Comparison of ENCODE assay signal across 23 cellular contexts in genomic region chr19:51078104-51078503, GRCh38. TPM values are rescaled to one million over a fixed set of nuclear protein-coding genes. Genes with fewer than 3 reads are reported as not detected.
A peak's percentile ranks its signal among the peaks of the same experiment; 100 is the strongest.
DNase-seq lines count a peak whose midpoint lies in the region; ATAC-seq, FAIRE-seq and TF ChIP-seq lines count a peak whose summit lies in the region.
"Had no signal": no experiment of that assay in that cellular context is flagged by ENCODE, and none has a peak within 500 bp of the region (broad histone marks: within the 10 kb centered on the region; RNA-seq: fewer than 3 reads in every experiment).

No MANE protein-coding gene starts in this region.

- FAIRE-seq in A549 (lab: Jason Lieb, UNC) (no peak), HepG2 (lab: Jason Lieb, UNC) (no peak)
- FAIRE-seq: GM12891, H54 had no signal

- H3F3A ChIP-seq in MM.1S (ENCODE audit: insufficient read depth, low read length): no peaks in the 10 kb centered on the region

- ATAC-seq in A549 (peak; percentile 51 to 60; a peak in 5 of 6 replicates), Panc1 (0 out of 2 replicates have a peak, but pooled peaks have one; percentile 51), HepG2 (peak; percentile 48; the same call in 2 of the 3 replicates), upper lobe of right lung (peak; percentile 40)

- H3K9me2 ChIP-seq in MM.1S (replicated peaks; ENCODE audit: insufficient read depth, low read length): no peaks in the 10 kb centered on the region

- H3K27ac ChIP-seq in A549 (no peak overlapping the region), Panc1 (ENCODE audit: low read length) (no peak overlapping the region), HepG2 (ENCODE audit: extremely low read length, insufficient read depth, low read length) (no peak overlapping the region), upper lobe of right lung (no peak overlapping the region), MM.1S (ENCODE audit: low read length) (no peak overlapping the region), mammary epithelial cell (ENCODE audit: insufficient read depth, low read depth, low read length) (no peak overlapping the region)

- no peak overlapping the region for H2AFZ ChIP-seq in HepG2 (ENCODE audit: low read length)
- H2AFZ ChIP-seq in MM.1S (ENCODE audit: low read length): no peak overlapping the region
- no peak overlapping the region for H2AFZ ChIP-seq in mammary epithelial cell (ENCODE audit: low read depth, low read length)

- H3K36me3 ChIP-seq in Panc1 (ENCODE audit: control insufficient read depth, insufficient read depth, low read length) (no peaks in the 10 kb centered on the region), HepG2 (replicated peaks in 1 of 2; ENCODE audit: control insufficient read depth in 1 of 2, insufficient read depth in 2 of 2, low read length in 2 of 2) (no peaks in the 10 kb centered on the region), upper lobe of right lung (no peaks in the 10 kb centered on the region), MM.1S (replicated peaks; ENCODE audit: insufficient read depth, low read length) (no peaks in the 10 kb centered on the region), mammary epithelial cell (ENCODE audit: insufficient read depth, low read length) (no peaks in the 10 kb centered on the region)

- CTCF ChIA-PET in A549 (lab: Yijun Ruan, JAX): no interaction called here
- CTCF ChIA-PET in Panc1 (lab: Charles Lee): interaction anchor here (0.6 kb wide), 1 partner anchor 10 kb away, joined by 4 read pairs; no protein-coding TSS in a partner anchor
- CTCF ChIA-PET in HepG2 (lab: Yijun Ruan, JAX; ENCODE audit: low intra/inter-chr PET ratio, low total read pairs): no interaction called here
- CTCF ChIA-PET in mammary epithelial cell (lab: Charles Lee; ENCODE audit: low non-redundant PET): no interaction called here

- TF ChIP-seq RAD21 in A549 (conservative IDR thresholded peaks at IDR 0.05 in 1 of 2, IDR thresholded peaks at IDR 0.05 in 1 of 2): no peak
- TF ChIP-seq RAD21 in HepG2 (CRISPR knock-in tag; IDR thresholded peaks at IDR 0.05): no peak

- WGBS in A549 (ENCODE audit: missing lambda C conversion rate): 31% methylated on average over 6 of the region's 6 CpGs
- 6% methylated on average over 5 of the region's 6 CpGs for WGBS in HepG2 (ENCODE audit: low lambda C conversion rate)
- 66% methylated on average over 3 of the region's 6 CpGs for WGBS in mammary epithelial cell (ENCODE audit: low coverage, missing lambda C conversion rate)

- TF ChIP-seq POLR2A in A549 (IDR thresholded peaks at IDR 0.05; ENCODE audit: low read length): no peak
- TF ChIP-seq POLR2A in HepG2 (IDR thresholded peaks at IDR 0.05; ENCODE audit: insufficient read depth in 1 of 2, low read depth in 2 of 2, low read length in 2 of 2): no peak

- POLR2A ChIA-PET in A549 (lab: Yijun Ruan, JAX) (no interaction called here), Panc1 (lab: Charles Lee) (no interaction called here), HepG2 (lab: Yijun Ruan, JAX) (no interaction called here)

- TF ChIP-seq CTCF in A549 (IDR thresholded peaks at IDR 0.05): no peak
- TF ChIP-seq CTCF in Panc1 (IDR thresholded peaks at IDR 0.05): no peak
- TF ChIP-seq CTCF in HepG2 (CRISPR knock-in tag; IDR thresholded peaks at IDR 0.05): no peak
- no peak for TF ChIP-seq CTCF in upper lobe of right lung (IDR thresholded peaks at IDR 0.05)
- TF ChIP-seq CTCF in MM.1S (IDR thresholded peaks at IDR 0.05; ENCODE audit: low read length): no peak
- TF ChIP-seq CTCF in GM13977 (IDR thresholded peaks at IDR 0.05; ENCODE audit: extremely low read depth, insufficient read depth, missing control alignments): no peak
- TF ChIP-seq CTCF in mammary epithelial cell (conservative IDR thresholded peaks at IDR 0.05 in 1 of 2, IDR thresholded peaks at IDR 0.05 in 1 of 2; ENCODE audit: extremely low read depth in 1 of 2, insufficient read depth in 1 of 2, low read depth in 1 of 2, low read length in 2 of 2): no peak

- no peak for DNase-seq in A549 (ENCODE audit: low read depth in 1 of 2, low spot score in 1 of 2)
- DNase-seq in Panc1 (ENCODE audit: low read depth, low spot score): no peak
- no peak for DNase-seq in HepG2 (ENCODE audit: low spot score)
- no peak for DNase-seq in upper lobe of right lung
- DNase-seq in MM.1S: no peak
- no peak for DNase-seq in GM13977 (ENCODE audit: low spot score)
- no peak for DNase-seq in mammary epithelial cell
- DNase-seq: 8988T; C1 segment of cervical spinal cord; Calu3; CD4-positive, alpha-beta memory T cell; COR-L47; DMS53; DMS79 treated with DMSO at 0.1 percent for 48 hours; GF-D8; GOT3; HCEC 1CT had no signal

- BruUV-seq in Panc1 (replicated peaks; lab: Mats Ljungman, UMichigan) (no TSS peak), HepG2 (replicated peaks; lab: Mats Ljungman, UMichigan) (no TSS peak), mammary epithelial cell (replicated peaks; lab: Mats Ljungman, UMichigan) (no TSS peak)

- no peaks in the 10 kb centered on the region for H3K27me3 ChIP-seq in Panc1 (ENCODE audit: control insufficient read depth, insufficient read depth, low read length)
- peaks cover 0 to 19% of the 10 kb centered on the region in 2 experiments; a peak in 4 of 5 replicates for H3K27me3 ChIP-seq in HepG2 (ENCODE audit: control insufficient read depth in 1 of 2, insufficient read depth in 2 of 2, low read length in 2 of 2)
- peaks cover 6% of the 10 kb centered on the region for H3K27me3 ChIP-seq in upper lobe of right lung
- peaks cover 33% of the 10 kb centered on the region for H3K27me3 ChIP-seq in MM.1S (replicated peaks; ENCODE audit: insufficient read depth, low read length)
- no peaks in the 10 kb centered on the region for H3K27me3 ChIP-seq in mammary epithelial cell (ENCODE audit: insufficient read depth, low read length)

- in situ Hi-C loops in Panc1 (cut with HindIII; ENCODE audit: low pct_unique_long_range_greater_than_20kb, low sequenced_read_pairs): no loop called here
- in situ Hi-C loops in HepG2 (cut with HindIII; ENCODE audit: extremely low pct_ligation_motif_present, low pct_unique_long_range_greater_than_20kb): loop anchor here (25.0 kb wide), 1 partner anchor 141 kb away; no protein-coding TSS in a partner anchor
- in situ Hi-C loops in GM13977 (cut with MboI; ENCODE audit: low pct_unique_long_range_greater_than_20kb, low sequenced_read_pairs, unreplicated experiment): no loop called here
- in situ Hi-C loops in mammary epithelial cell (cut with MboI; ENCODE audit: low sequenced_read_pairs in 2 of 2): no loop called here

- H3K9ac ChIP-seq in HepG2 (ENCODE audit: insufficient read depth, low read depth, low read length) (no peak overlapping the region), MM.1S (ENCODE audit: low read length) (no peak overlapping the region), mammary epithelial cell (ENCODE audit: insufficient read depth, low read length) (no peak overlapping the region)

- H3K4me1 ChIP-seq in A549 (no peaks in the 10 kb centered on the region), Panc1 (ENCODE audit: control insufficient read depth, insufficient read depth, low read length) (no peaks in the 10 kb centered on the region), HepG2 (ENCODE audit: insufficient read depth, low read length) (no peaks in the 10 kb centered on the region), upper lobe of right lung (no peaks in the 10 kb centered on the region), MM.1S (ENCODE audit: low read length) (no peaks in the 10 kb centered on the region), mammary epithelial cell (ENCODE audit: insufficient read depth, low read length) (no peaks in the 10 kb centered on the region)

- H3K4me3 ChIP-seq in A549 (no peak overlapping the region), Panc1 (ENCODE audit: low read depth in 2 of 2, low read length in 2 of 2) (no peak overlapping the region), HepG2 (replicated peaks in 1 of 3; ENCODE audit: insufficient read depth in 1 of 3, low read depth in 2 of 3, low read length in 3 of 3) (no peak overlapping the region), upper lobe of right lung (no peak overlapping the region), MM.1S (ENCODE audit: low read length) (no peak overlapping the region), mammary epithelial cell (replicated peaks in 1 of 3; ENCODE audit: insufficient read depth in 1 of 3, low read depth in 2 of 3, low read length in 3 of 3) (no peak overlapping the region)

- dilution Hi-C loops in mammary epithelial cell (cut with HindIII; ENCODE audit: low sequenced_read_pairs): no loop called here

- TF ChIP-seq EP300 in A549 (IDR thresholded peaks at IDR 0.05) (no peak), HepG2 (IDR thresholded peaks at IDR 0.05; ENCODE audit: low read depth in 2 of 2, low read length in 2 of 2) (no peak), HepG2 (CRISPR knock-in tag; IDR thresholded peaks at IDR 0.05; ENCODE audit: borderline replicate concordance) (no peak)

- H3K79me2 ChIP-seq in HepG2 (ENCODE audit: insufficient read depth, low read length) (no peaks in the 10 kb centered on the region), MM.1S (ENCODE audit: low read length) (no peaks in the 10 kb centered on the region), mammary epithelial cell (ENCODE audit: insufficient read depth, low read length) (no peaks in the 10 kb centered on the region)

- H3K9me3 ChIP-seq in A549 (peaks cover 20% of the 10 kb centered on the region), Panc1 (ENCODE audit: control insufficient read depth, insufficient read depth, low read depth, low read length) (0 out of 2 replicates have a peak, but pooled peaks cover 4% of the 10 kb centered on the region), HepG2 (ENCODE audit: low read length) (peaks cover 11% of the 10 kb centered on the region; the same call in 1 of the 2 replicates), upper lobe of right lung (no peaks in the 10 kb centered on the region), MM.1S (replicated peaks; ENCODE audit: insufficient read depth, low read length) (no peaks in the 10 kb centered on the region), mammary epithelial cell (replicated peaks; ENCODE audit: insufficient read depth, low read length) (no peaks in the 10 kb centered on the region)

- H3K4me2 ChIP-seq in A549 (no peak overlapping the region), HepG2 (ENCODE audit: low read depth, low read length) (no peak overlapping the region), MM.1S (ENCODE audit: low read depth, low read length) (no peak overlapping the region), mammary epithelial cell (ENCODE audit: insufficient read depth, low read depth, low read length) (no peak overlapping the region)

- H4K20me1 ChIP-seq in HepG2 (ENCODE audit: insufficient read depth, low read length) (no peaks in the 10 kb centered on the region), MM.1S (ENCODE audit: insufficient read depth, low read length) (no peaks in the 10 kb centered on the region), mammary epithelial cell (ENCODE audit: insufficient read depth, low read length) (no peaks in the 10 kb centered on the region)

- intact Hi-C loops in Panc1 (cut with micrococcal nuclease; ENCODE audit: unreplicated experiment): no loop called here
- intact Hi-C loops in HepG2 (cut with micrococcal nuclease; ENCODE audit: unreplicated experiment): no loop called here
- intact Hi-C loops in upper lobe of right lung (cut with DNase I): no loop called here
- intact Hi-C loops in mammary epithelial cell (cut with micrococcal nuclease): no loop called here

RNA-seq across cellular contexts. Expression of gene KLK14, which starts 4.6 kb away (rescaled TPM):
- polyA plus RNA-seq in A549 (2011; rRNA removed) (0.14 and 0.22 TPM in 2 replicates), A549 (2017; fragmentation: RNase III; extraction: RNeasy Plus Mini Kit Qiagen cat#74134 plus additional on column Dnase treatment) (0.22 to 0.44 TPM in 2 of 3 replicates, not detected in the other), HepG2 (2011; rRNA removed) (not detected in 2 replicates), mammary epithelial cell (0.65 TPM)
- polyA plus RNA-seq in A549 (2012; cell fraction: cytosol; rRNA removed): 0.19 and 0.23 TPM in 2 replicates
- 1.1 and 2.8 TPM in 2 replicates for polyA plus RNA-seq in A549 (2012; cell fraction: nucleus; rRNA removed)
- polyA minus RNA-seq in A549 (2011; rRNA and poly(A)+ RNA removed): not detected in 2 replicates
- total RNA-seq in Panc1 (2021; ENCODE audit: unreplicated experiment) (not detected), HepG2 (2016; rRNA removed; fragmentation: Illumina TruSeq; extraction: Trizol) (not detected in 2 replicates), upper lobe of right lung (not detected), mammary epithelial cell (under 1 TPM; 0.50 to 0.80 TPM)
- not detected for polyA plus RNA-seq in Panc1 (2012; ENCODE audit: insufficient read length)
- not detected in 2 replicates for total RNA-seq in HepG2 (2016; cell fraction: cytosol; rRNA removed; fragmentation: Illumina TruSeq; extraction: Trizol; ENCODE audit: low read depth)
- not detected in 2 replicates for total RNA-seq in HepG2 (2016; cell fraction: insoluble cytoplasmic fraction; rRNA removed; fragmentation: Illumina TruSeq; extraction: Trizol)
- total RNA-seq in HepG2 (2016; cell fraction: membrane; rRNA removed; fragmentation: Illumina TruSeq; extraction: Trizol): not detected in 2 replicates
- not detected in 2 replicates for total RNA-seq in HepG2 (2016; cell fraction: nucleus; rRNA removed; fragmentation: Illumina TruSeq; extraction: Trizol)
- polyA plus RNA-seq in HepG2 (2011; cell fraction: cytosol; rRNA removed): not detected in 2 replicates
- polyA plus RNA-seq in HepG2 (2011; cell fraction: nucleus; rRNA removed): 0.16 and 0.53 TPM in 2 replicates
- not detected in 2 replicates for polyA plus RNA-seq in HepG2 (2012)
- polyA plus RNA-seq in HepG2 (2016; cell fraction: cytosol; fragmentation: Illumina TruSeq; extraction: Trizol; ENCODE audit: low read depth): not detected in 2 replicates
- polyA plus RNA-seq in HepG2 (2016; cell fraction: insoluble cytoplasmic fraction; fragmentation: Illumina TruSeq; extraction: Trizol; ENCODE audit: low read depth): not detected in 2 replicates
- not detected in 2 replicates for polyA plus RNA-seq in HepG2 (2016; cell fraction: membrane; fragmentation: Illumina TruSeq; extraction: Trizol; ENCODE audit: low read depth)
- not detected in 2 replicates for polyA plus RNA-seq in HepG2 (2016; cell fraction: nucleus; fragmentation: Illumina TruSeq; extraction: Trizol; ENCODE audit: insufficient read depth, low read depth)
- 0.40 TPM in 1 of 2 replicates, not detected in the other for polyA minus RNA-seq in HepG2 (2011; rRNA and poly(A)+ RNA removed; ENCODE audit: low replicate concordance)
- polyA minus RNA-seq in HepG2 (2011; cell fraction: cytosol; rRNA and poly(A)+ RNA removed): not detected in 2 replicates
- polyA minus RNA-seq in HepG2 (2011; cell fraction: nucleus; rRNA and poly(A)+ RNA removed): not detected in 2 replicates
- polyA minus RNA-seq in mammary epithelial cell: not detected
- total RNA-seq: Daoy, G401 had no signal
- polyA plus RNA-seq: CD4-positive, alpha-beta memory T cell had no signal

RNA-seq across cellular contexts. Expression of gene KLK13, which starts 13.2 kb away (rescaled TPM):
- polyA plus RNA-seq in A549 (2011; rRNA removed) (not detected in 2 replicates), A549 (2017; fragmentation: RNase III; extraction: RNeasy Plus Mini Kit Qiagen cat#74134 plus additional on column Dnase treatment) (0.09 TPM in 1 of 3 replicates, not detected in the others), HepG2 (2011; rRNA removed) (0.09 TPM in 1 of 2 replicates, not detected in the other), mammary epithelial cell (0.62 TPM)
- polyA plus RNA-seq in A549 (2012; cell fraction: cytosol; rRNA removed): 0.07 TPM in 1 of 2 replicates, not detected in the other
- not detected in 2 replicates for polyA plus RNA-seq in A549 (2012; cell fraction: nucleus; rRNA removed)
- not detected in 2 replicates for polyA minus RNA-seq in A549 (2011; rRNA and poly(A)+ RNA removed)
- total RNA-seq in Panc1 (2021; ENCODE audit: unreplicated experiment) (not detected), HepG2 (2016; rRNA removed; fragmentation: Illumina TruSeq; extraction: Trizol) (not detected in 2 replicates), upper lobe of right lung (not detected), mammary epithelial cell (under 1 TPM; 0.28 to 0.83 TPM)
- polyA plus RNA-seq in Panc1 (2012; ENCODE audit: insufficient read length): not detected
- total RNA-seq in HepG2 (2016; cell fraction: cytosol; rRNA removed; fragmentation: Illumina TruSeq; extraction: Trizol; ENCODE audit: low read depth): not detected in 2 replicates
- not detected in 2 replicates for total RNA-seq in HepG2 (2016; cell fraction: insoluble cytoplasmic fraction; rRNA removed; fragmentation: Illumina TruSeq; extraction: Trizol)
- not detected in 2 replicates for total RNA-seq in HepG2 (2016; cell fraction: membrane; rRNA removed; fragmentation: Illumina TruSeq; extraction: Trizol)
- total RNA-seq in HepG2 (2016; cell fraction: nucleus; rRNA removed; fragmentation: Illumina TruSeq; extraction: Trizol): not detected in 2 replicates
- polyA plus RNA-seq in HepG2 (2011; cell fraction: cytosol; rRNA removed): not detected in 2 replicates
- not detected in 2 replicates for polyA plus RNA-seq in HepG2 (2011; cell fraction: nucleus; rRNA removed)
- polyA plus RNA-seq in HepG2 (2012): not detected in 2 replicates
- polyA plus RNA-seq in HepG2 (2016; cell fraction: cytosol; fragmentation: Illumina TruSeq; extraction: Trizol; ENCODE audit: low read depth): not detected in 2 replicates
- polyA plus RNA-seq in HepG2 (2016; cell fraction: insoluble cytoplasmic fraction; fragmentation: Illumina TruSeq; extraction: Trizol; ENCODE audit: low read depth): not detected in 2 replicates
- not detected in 2 replicates for polyA plus RNA-seq in HepG2 (2016; cell fraction: membrane; fragmentation: Illumina TruSeq; extraction: Trizol; ENCODE audit: low read depth)
- not detected in 2 replicates for polyA plus RNA-seq in HepG2 (2016; cell fraction: nucleus; fragmentation: Illumina TruSeq; extraction: Trizol; ENCODE audit: insufficient read depth, low read depth)
- not detected in 2 replicates for polyA minus RNA-seq in HepG2 (2011; rRNA and poly(A)+ RNA removed; ENCODE audit: low replicate concordance)
- not detected in 2 replicates for polyA minus RNA-seq in HepG2 (2011; cell fraction: cytosol; rRNA and poly(A)+ RNA removed)
- not detected in 2 replicates for polyA minus RNA-seq in HepG2 (2011; cell fraction: nucleus; rRNA and poly(A)+ RNA removed)
- not detected for polyA minus RNA-seq in mammary epithelial cell
- total RNA-seq: A673; Calu3; CD4-positive, alpha-beta memory T cell; Daoy; G401 had no signal
- polyA plus RNA-seq: BJ; CD4-positive, alpha-beta memory T cell had no signal

RNA-seq across cellular contexts. Expression of gene CTU1, which starts 30.1 kb away (rescaled TPM):
- polyA plus RNA-seq in A549 (2011; rRNA removed) (4.1 and 4.5 TPM in 2 replicates), A549 (2017; fragmentation: RNase III; extraction: RNeasy Plus Mini Kit Qiagen cat#74134 plus additional on column Dnase treatment) (7.0 to 7.4 TPM (median 7.3 TPM) in 3 replicates), HepG2 (2011; rRNA removed) (1.9 and 2.5 TPM in 2 replicates), mammary epithelial cell (4.3 TPM)
- polyA plus RNA-seq in A549 (2012; cell fraction: cytosol; rRNA removed): 12.7 and 18.3 TPM in 2 replicates
- 23.6 and 38.1 TPM in 2 replicates for polyA plus RNA-seq in A549 (2012; cell fraction: nucleus; rRNA removed)
- polyA minus RNA-seq in A549 (2011; rRNA and poly(A)+ RNA removed): 6.0 and 6.5 TPM in 2 replicates
- total RNA-seq in Panc1 (2021; ENCODE audit: unreplicated experiment) (9.3 TPM), HepG2 (2016; rRNA removed; fragmentation: Illumina TruSeq; extraction: Trizol) (1.9 and 2.9 TPM in 2 replicates), upper lobe of right lung (8.5 TPM), mammary epithelial cell (10 to 100 TPM in 1 of 2 donors, 1 to 10 TPM in 1; 5.5 to 10.2 TPM)
- polyA plus RNA-seq in Panc1 (2012; ENCODE audit: insufficient read length): 10.1 TPM
- total RNA-seq in HepG2 (2016; cell fraction: cytosol; rRNA removed; fragmentation: Illumina TruSeq; extraction: Trizol; ENCODE audit: low read depth): 0.71 and 1.1 TPM in 2 replicates
- 1.9 and 2.5 TPM in 2 replicates for total RNA-seq in HepG2 (2016; cell fraction: insoluble cytoplasmic fraction; rRNA removed; fragmentation: Illumina TruSeq; extraction: Trizol)
- 0.90 and 1.3 TPM in 2 replicates for total RNA-seq in HepG2 (2016; cell fraction: membrane; rRNA removed; fragmentation: Illumina TruSeq; extraction: Trizol)
- total RNA-seq in HepG2 (2016; cell fraction: nucleus; rRNA removed; fragmentation: Illumina TruSeq; extraction: Trizol): 1.1 and 1.2 TPM in 2 replicates
- polyA plus RNA-seq in HepG2 (2011; cell fraction: cytosol; rRNA removed): 2.2 and 4.4 TPM in 2 replicates
- 3.9 and 5.1 TPM in 2 replicates for polyA plus RNA-seq in HepG2 (2011; cell fraction: nucleus; rRNA removed)
- polyA plus RNA-seq in HepG2 (2012): 1.4 and 1.7 TPM in 2 replicates
- polyA plus RNA-seq in HepG2 (2016; cell fraction: cytosol; fragmentation: Illumina TruSeq; extraction: Trizol; ENCODE audit: low read depth): 0.35 and 0.53 TPM in 2 replicates
- 1.9 and 2.1 TPM in 2 replicates for polyA plus RNA-seq in HepG2 (2016; cell fraction: insoluble cytoplasmic fraction; fragmentation: Illumina TruSeq; extraction: Trizol; ENCODE audit: low read depth)
- polyA plus RNA-seq in HepG2 (2016; cell fraction: membrane; fragmentation: Illumina TruSeq; extraction: Trizol; ENCODE audit: low read depth): 0.50 and 0.55 TPM in 2 replicates
- polyA plus RNA-seq in HepG2 (2016; cell fraction: nucleus; fragmentation: Illumina TruSeq; extraction: Trizol; ENCODE audit: insufficient read depth, low read depth): 1.6 and 2.2 TPM in 2 replicates
- polyA minus RNA-seq in HepG2 (2011; rRNA and poly(A)+ RNA removed; ENCODE audit: low replicate concordance): 3.8 and 8.1 TPM in 2 replicates
- 3.1 and 3.4 TPM in 2 replicates for polyA minus RNA-seq in HepG2 (2011; cell fraction: cytosol; rRNA and poly(A)+ RNA removed)
- polyA minus RNA-seq in HepG2 (2011; cell fraction: nucleus; rRNA and poly(A)+ RNA removed): 2.7 and 3.6 TPM in 2 replicates
- 2.4 TPM for polyA minus RNA-seq in mammary epithelial cell

RNA-seq across cellular contexts. Expression of gene KLK12, which starts 43.3 kb away (rescaled TPM):
- not detected in 2 replicates for polyA plus RNA-seq in A549 (2011; rRNA removed)
- polyA plus RNA-seq in A549 (2012; cell fraction: cytosol; rRNA removed): not detected in 2 replicates
- polyA plus RNA-seq in A549 (2012; cell fraction: nucleus; rRNA removed): not detected in 2 replicates
- not detected in 3 replicates for polyA plus RNA-seq in A549 (2017; fragmentation: RNase III; extraction: RNeasy Plus Mini Kit Qiagen cat#74134 plus additional on column Dnase treatment)
- polyA minus RNA-seq in A549 (2011; rRNA and poly(A)+ RNA removed): not detected in 2 replicates
- not detected for total RNA-seq in Panc1 (2021; ENCODE audit: unreplicated experiment)
- polyA plus RNA-seq in Panc1 (2012; ENCODE audit: insufficient read length): not detected
- total RNA-seq in HepG2 (2016; rRNA removed; fragmentation: Illumina TruSeq; extraction: Trizol): not detected in 2 replicates
- total RNA-seq in HepG2 (2016; cell fraction: cytosol; rRNA removed; fragmentation: Illumina TruSeq; extraction: Trizol; ENCODE audit: low read depth): not detected in 2 replicates
- not detected in 2 replicates for total RNA-seq in HepG2 (2016; cell fraction: insoluble cytoplasmic fraction; rRNA removed; fragmentation: Illumina TruSeq; extraction: Trizol)
- total RNA-seq in HepG2 (2016; cell fraction: membrane; rRNA removed; fragmentation: Illumina TruSeq; extraction: Trizol): not detected in 2 replicates
- not detected in 2 replicates for total RNA-seq in HepG2 (2016; cell fraction: nucleus; rRNA removed; fragmentation: Illumina TruSeq; extraction: Trizol)
- polyA plus RNA-seq in HepG2 (2011; rRNA removed): not detected in 2 replicates
- not detected in 2 replicates for polyA plus RNA-seq in HepG2 (2011; cell fraction: cytosol; rRNA removed)
- polyA plus RNA-seq in HepG2 (2011; cell fraction: nucleus; rRNA removed): not detected in 2 replicates
- not detected in 2 replicates for polyA plus RNA-seq in HepG2 (2012)
- polyA plus RNA-seq in HepG2 (2016; cell fraction: cytosol; fragmentation: Illumina TruSeq; extraction: Trizol; ENCODE audit: low read depth): not detected in 2 replicates
- not detected in 2 replicates for polyA plus RNA-seq in HepG2 (2016; cell fraction: insoluble cytoplasmic fraction; fragmentation: Illumina TruSeq; extraction: Trizol; ENCODE audit: low read depth)
- polyA plus RNA-seq in HepG2 (2016; cell fraction: membrane; fragmentation: Illumina TruSeq; extraction: Trizol; ENCODE audit: low read depth): not detected in 2 replicates
- polyA plus RNA-seq in HepG2 (2016; cell fraction: nucleus; fragmentation: Illumina TruSeq; extraction: Trizol; ENCODE audit: insufficient read depth, low read depth): not detected in 2 replicates
- not detected in 2 replicates for polyA minus RNA-seq in HepG2 (2011; rRNA and poly(A)+ RNA removed; ENCODE audit: low replicate concordance)
- polyA minus RNA-seq in HepG2 (2011; cell fraction: cytosol; rRNA and poly(A)+ RNA removed): not detected in 2 replicates
- not detected in 2 replicates for polyA minus RNA-seq in HepG2 (2011; cell fraction: nucleus; rRNA and poly(A)+ RNA removed)
- not detected for total RNA-seq in upper lobe of right lung
- total RNA-seq in mammary epithelial cell: not detected
- polyA plus RNA-seq in mammary epithelial cell: not detected
- polyA minus RNA-seq in mammary epithelial cell: not detected
- total RNA-seq: A673; Calu3; CD4-positive, alpha-beta memory T cell; Daoy; G401 had no signal
- polyA plus RNA-seq: BJ; CD4-positive, alpha-beta memory T cell had no signal

RNA-seq across cellular contexts. Expression of gene SIGLEC9, which starts 46.6 kb away (rescaled TPM):
- not detected in 2 replicates for polyA plus RNA-seq in A549 (2011; rRNA removed)
- not detected in 2 replicates for polyA plus RNA-seq in A549 (2012; cell fraction: cytosol; rRNA removed)
- polyA plus RNA-seq in A549 (2012; cell fraction: nucleus; rRNA removed): not detected in 2 replicates
- polyA plus RNA-seq in A549 (2017; fragmentation: RNase III; extraction: RNeasy Plus Mini Kit Qiagen cat#74134 plus additional on column Dnase treatment): not detected in 3 replicates
- polyA minus RNA-seq in A549 (2011; rRNA and poly(A)+ RNA removed): not detected in 2 replicates
- not detected for total RNA-seq in Panc1 (2021; ENCODE audit: unreplicated experiment)
- not detected for polyA plus RNA-seq in Panc1 (2012; ENCODE audit: insufficient read length)
- total RNA-seq in HepG2 (2016; rRNA removed; fragmentation: Illumina TruSeq; extraction: Trizol): not detected in 2 replicates
- total RNA-seq in HepG2 (2016; cell fraction: cytosol; rRNA removed; fragmentation: Illumina TruSeq; extraction: Trizol; ENCODE audit: low read depth): not detected in 2 replicates
- total RNA-seq in HepG2 (2016; cell fraction: insoluble cytoplasmic fraction; rRNA removed; fragmentation: Illumina TruSeq; extraction: Trizol): not detected in 2 replicates
- total RNA-seq in HepG2 (2016; cell fraction: membrane; rRNA removed; fragmentation: Illumina TruSeq; extraction: Trizol): not detected in 2 replicates
- total RNA-seq in HepG2 (2016; cell fraction: nucleus; rRNA removed; fragmentation: Illumina TruSeq; extraction: Trizol): not detected in 2 replicates
- not detected in 2 replicates for polyA plus RNA-seq in HepG2 (2011; rRNA removed)
- polyA plus RNA-seq in HepG2 (2011; cell fraction: cytosol; rRNA removed): not detected in 2 replicates
- polyA plus RNA-seq in HepG2 (2011; cell fraction: nucleus; rRNA removed): 0.14 TPM in 1 of 2 replicates, not detected in the other
- polyA plus RNA-seq in HepG2 (2012): not detected in 2 replicates
- not detected in 2 replicates for polyA plus RNA-seq in HepG2 (2016; cell fraction: cytosol; fragmentation: Illumina TruSeq; extraction: Trizol; ENCODE audit: low read depth)
- polyA plus RNA-seq in HepG2 (2016; cell fraction: insoluble cytoplasmic fraction; fragmentation: Illumina TruSeq; extraction: Trizol; ENCODE audit: low read depth): not detected in 2 replicates
- polyA plus RNA-seq in HepG2 (2016; cell fraction: membrane; fragmentation: Illumina TruSeq; extraction: Trizol; ENCODE audit: low read depth): not detected in 2 replicates
- polyA plus RNA-seq in HepG2 (2016; cell fraction: nucleus; fragmentation: Illumina TruSeq; extraction: Trizol; ENCODE audit: insufficient read depth, low read depth): not detected in 2 replicates
- not detected in 2 replicates for polyA minus RNA-seq in HepG2 (2011; rRNA and poly(A)+ RNA removed; ENCODE audit: low replicate concordance)
- polyA minus RNA-seq in HepG2 (2011; cell fraction: cytosol; rRNA and poly(A)+ RNA removed): not detected in 2 replicates
- not detected in 2 replicates for polyA minus RNA-seq in HepG2 (2011; cell fraction: nucleus; rRNA and poly(A)+ RNA removed)
- total RNA-seq in upper lobe of right lung: 14.5 TPM
- total RNA-seq in mammary epithelial cell: not detected
- not detected for polyA plus RNA-seq in mammary epithelial cell
- not detected for polyA minus RNA-seq in mammary epithelial cell
- total RNA-seq: A673, Calu3, Daoy, G401 had no signal
- polyA plus RNA-seq: BJ had no signal
